Comparison of ENCODE assay signal across 23 cellular contexts in the genomic region with DNA sequence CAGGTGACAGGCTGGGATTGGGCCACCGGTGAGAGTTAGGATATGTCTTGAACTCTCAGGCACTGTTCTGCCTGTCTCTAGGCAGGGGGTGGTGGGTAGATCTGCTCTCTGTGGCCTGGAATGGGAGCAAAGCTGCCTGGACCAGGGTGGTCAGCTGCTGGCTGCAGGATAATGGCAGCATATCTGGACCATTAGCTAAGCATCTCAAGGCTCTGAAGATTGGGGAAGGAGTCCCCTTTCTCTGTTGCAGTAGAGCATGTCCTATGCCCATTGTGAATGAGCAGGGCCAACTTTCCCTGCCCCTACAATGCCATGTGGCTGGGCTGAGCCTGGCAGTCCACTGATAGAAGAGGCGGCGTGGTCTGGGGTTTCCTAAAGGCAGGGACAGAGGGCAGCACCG. TPM values are rescaled to one million over a fixed set of nuclear protein-coding genes. Genes with fewer than 3 reads are reported as not detected.
"Had no signal": no experiment of that assay in that cellular context is flagged by ENCODE, and none has a peak within 500 bp of the region (broad histone marks: within the 10 kb centered on the region; RNA-seq: fewer than 3 reads in every experiment).

No MANE protein-coding gene starts in this region.

- DNase-seq: activated CD4-positive, alpha-beta T cell treated with anti-CD3 and anti-CD28 coated beads, Interleukin-2, amount 50 U/mL, for 48 hours; activated CD4-positive, CD25-positive, alpha-beta regulatory T cell treated with anti-CD3 and anti-CD28 coated beads, Interleukin-2, amount 50 U/mL, for 72 hours; activated effector memory CD4-positive, alpha-beta T cell treated with Interleukin-2 at 50 U/mL for 16 hours; activated naive CD4-positive, alpha-beta T cell treated with anti-CD3 and anti-CD28 coated beads for 36 hours; activated T-cell treated with anti-CD3 and anti-CD28 coated beads, Interleukin-2, amount 50 U/mL, for 72 hours; anterior cingulate cortex; body of pancreas; effector memory CD4-positive, alpha-beta T cell; foreskin melanocyte; glutamatergic neuron; immature natural killer cell; naive B cell; stimulated activated CD4-positive, alpha-beta T cell treated with anti-CD3 and anti-CD28 coated beads, Interleukin-4, amount 100 ng/mL, for 24 hours; stimulated activated naive CD8-positive, alpha-beta T cell treated with anti-CD3 and anti-CD28 coated beads, Interleukin-15, Interleukin-2, amounts not matched to agents 100 U/mL and 50 U/mL, for 24 hours; tibial artery; WERI-Rb-1 had no signal

- H3K9me3 ChIP-seq: body of pancreas, prostate gland, tibial artery had no signal

- H3K36me3 ChIP-seq: prostate gland, tibial artery, WERI-Rb-1 had no signal

- H3K4me3 Mint-ChIP-seq: activated naive CD4-positive, alpha-beta T cell treated with anti-CD3 and anti-CD28 coated beads for 36 hours had no signal

- H3K4me3 ChIP-seq: body of pancreas, hepatocyte, lung, prostate gland, tibial artery had no signal

- H3K9me3 Mint-ChIP-seq: activated naive CD4-positive, alpha-beta T cell treated with anti-CD3 and anti-CD28 coated beads for 36 hours; immature natural killer cell; naive B cell; T-helper 2 cell treated with Interferon-gamma antibody and Interleukin-4, amounts not matched to agents 5 μg/mL and 100 μg/mL, for 36 hours had no signal

- H3K4me1 ChIP-seq: prostate gland had no signal

- ATAC-seq: body of pancreas had no signal

- FAIRE-seq: TTC549 had no signal

- H2AFZ ChIP-seq: hepatocyte had no signal

- H3K4me2 ChIP-seq: hepatocyte had no signal

- H3K79me2 ChIP-seq: hepatocyte had no signal

- H3K27ac ChIP-seq: body of pancreas, hepatocyte, prostate gland, tibial artery, WERI-Rb-1 had no signal

- H3K27me3 ChIP-seq: body of pancreas, hepatocyte had no signal

- H3K36me3 Mint-ChIP-seq: immature natural killer cell, naive B cell had no signal

RNA-seq across cellular contexts. Expression of a gene that starts 34.6 kb away (rescaled TPM):
- total RNA-seq: hepatocyte, left lobe of liver, osteoblast had no signal
- polyA plus RNA-seq: hepatocyte had no signal
